ENCODE assay signal across 27 cellular contexts in the genomic region with DNA sequence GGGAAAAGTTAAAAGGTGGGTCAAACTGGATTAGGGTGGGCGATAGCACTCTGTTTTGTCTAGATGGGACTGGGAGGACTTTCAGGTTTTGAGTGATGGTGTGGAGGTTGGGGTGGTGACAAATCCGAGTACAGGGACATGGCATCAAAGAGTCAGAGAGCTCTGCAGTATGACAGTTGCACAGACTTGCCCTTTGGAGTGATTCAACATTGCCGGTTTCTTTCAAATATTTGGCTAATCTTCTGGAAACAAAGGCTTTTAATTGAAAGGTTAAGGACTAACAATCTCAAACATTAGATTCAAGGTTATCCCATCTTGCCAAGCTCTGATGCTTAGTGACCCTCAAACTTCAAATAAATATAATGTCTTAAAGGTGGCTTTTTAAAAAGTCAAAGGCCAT. TPM values are rescaled to one million over a fixed set of nuclear protein-coding genes. Genes with fewer than 3 reads are reported as not detected.
DNase-seq lines count a peak whose midpoint lies in the region; ATAC-seq, FAIRE-seq and TF ChIP-seq lines count a peak whose summit lies in the region.
"Had no signal": no experiment of that assay in that cellular context is flagged by ENCODE, and none has a peak within 500 bp of the region (broad histone marks: within the 10 kb centered on the region; RNA-seq: fewer than 3 reads in every experiment).

No MANE protein-coding gene starts in this region.

- H3K4me1 ChIP-seq in left ventricle myocardium inferior (peaks cover 91% of the 10 kb centered on the region), right atrium auricular region (peaks cover 0 to 36% of the 10 kb centered on the region in 2 donors), mesenchymal stem cell (ENCODE audit: control insufficient read depth, insufficient read depth, low read depth, low read length) (no peaks in the 10 kb centered on the region)

- H2AFZ ChIP-seq in mesenchymal stem cell (ENCODE audit: low read depth, low read length): no peak overlapping the region

- no peaks in the 10 kb centered on the region for H3K27me3 Mint-ChIP-seq in dendritic cell treated with granulocyte-macrophage colony-stimulating factor and Interleukin-4, amounts not matched to agents 40 ng/mL and 50 ng/mL, for 4 days

- peaks cover 51% of the 10 kb centered on the region for H3K36me3 Mint-ChIP-seq in dendritic cell treated with granulocyte-macrophage colony-stimulating factor and Interleukin-4, amounts not matched to agents 40 ng/mL and 50 ng/mL, for 4 days (ENCODE audit: low read depth)
- H3K36me3 Mint-ChIP-seq: activated naive CD8-positive, alpha-beta T cell treated with anti-CD3 and anti-CD28 coated beads, Interleukin-2, amount 10 ng/mL, durations not matched to agents 7 days and 5 days had no signal

- ATAC-seq in GM18909 (IDR thresholded peaks at IDR 0.05; ENCODE audit: poor library complexity, unreplicated experiment) (no peak), HG02973 (IDR thresholded peaks at IDR 0.05; ENCODE audit: unreplicated experiment) (no peak)
- ATAC-seq: activated CD8-positive, alpha-beta T cell treated with anti-CD3 and anti-CD28 coated beads for 36 hours; heart left ventricle; psoas muscle had no signal

- no peaks in the 10 kb centered on the region for H3K79me1 ChIP-seq in mesenchymal stem cell (replicated peaks; ENCODE audit: low read length, poor library complexity, severe bottlenecking)

- TF ChIP-seq POLR2A in H54 (IDR thresholded peaks at IDR 0.05; ENCODE audit: low read depth, low read length): no peak

- peak overlapping the region; percentile 61 for H3K27ac Mint-ChIP-seq in dendritic cell treated with granulocyte-macrophage colony-stimulating factor and Interleukin-4, amounts not matched to agents 40 ng/mL and 50 ng/mL, for 4 days
- H3K27ac Mint-ChIP-seq: activated CD8-positive, alpha-beta T cell treated with anti-CD3 and anti-CD28 coated beads for 36 hours; activated naive CD8-positive, alpha-beta T cell treated with anti-CD3 and anti-CD28 coated beads, Interleukin-2, amount 10 ng/mL, durations not matched to agents 7 days and 5 days; CD4-positive, alpha-beta T cell had no signal

- H3K9ac ChIP-seq in mesenchymal stem cell (ENCODE audit: low read length): peak overlapping the region; percentile 48
- H3K9ac ChIP-seq: KMS-11 had no signal

- peaks cover 47% of the 10 kb centered on the region for H3K4me1 Mint-ChIP-seq in dendritic cell treated with granulocyte-macrophage colony-stimulating factor and Interleukin-4, amounts not matched to agents 40 ng/mL and 50 ng/mL, for 4 days (ENCODE audit: low read depth)
- H3K4me1 Mint-ChIP-seq: activated naive CD8-positive, alpha-beta T cell treated with anti-CD3 and anti-CD28 coated beads, Interleukin-2, amount 10 ng/mL, durations not matched to agents 7 days and 5 days had no signal

- DNase-seq in left ventricle myocardium inferior (no peak), right atrium auricular region (ENCODE audit: low spot score) (no peak), mesenchymal stem cell (no peak), frontal cortex (ENCODE audit: low spot score in 2 of 2) (no peak), H54 (ENCODE audit: insufficient read length, low spot score) (no peak)
- DNase-seq: activated CD8-positive, alpha-beta T cell treated with anti-CD3 and anti-CD28 coated beads for 36 hours; activated naive CD8-positive, alpha-beta T cell treated with anti-CD3 and anti-CD28 coated beads, Interleukin-2, amount 10 ng/mL, durations not matched to agents 7 days and 5 days; CD4-positive, alpha-beta T cell; cerebellar nuclear complex; heart left ventricle; kidney glomerular epithelial cell; NCI-H1436 treated with DMSO at 0.1 percent for 48 hours; NCI-H2107; NCI-H82; psoas muscle; RPMI8226; stimulated activated naive CD4-positive, alpha-beta T cell treated with Interleukin-2 at 50 U/mL for 16 hours; uterus had no signal

- H2BK12ac ChIP-seq in mesenchymal stem cell (ENCODE audit: low read length in 2 of 2): no peak overlapping the region

- TF ChIP-seq CTCF in left ventricle myocardium inferior (IDR thresholded peaks at IDR 0.05; ENCODE audit: borderline replicate concordance): no peak
- no peak for TF ChIP-seq CTCF in right atrium auricular region (IDR thresholded peaks at IDR 0.05)

- H3K4me2 ChIP-seq in mesenchymal stem cell (ENCODE audit: low read length, poor library complexity, severe bottlenecking): no peak overlapping the region
- H3K4me2 ChIP-seq: KMS-11 had no signal

- no peak overlapping the region for H4K8ac ChIP-seq in mesenchymal stem cell (ENCODE audit: low read length)

- no peak overlapping the region for H2BK15ac ChIP-seq in mesenchymal stem cell (ENCODE audit: low read depth, poor library complexity, severe bottlenecking)

- H3K4ac ChIP-seq in mesenchymal stem cell (ENCODE audit: low read depth in 1 of 2, low read length in 2 of 2): no peak overlapping the region

- no peak overlapping the region for H3K4me3 Mint-ChIP-seq in dendritic cell treated with granulocyte-macrophage colony-stimulating factor and Interleukin-4, amounts not matched to agents 40 ng/mL and 50 ng/mL, for 4 days
- H3K4me3 Mint-ChIP-seq: activated CD8-positive, alpha-beta T cell treated with anti-CD3 and anti-CD28 coated beads for 36 hours; activated naive CD8-positive, alpha-beta T cell treated with anti-CD3 and anti-CD28 coated beads, Interleukin-2, amount 10 ng/mL, durations not matched to agents 7 days and 5 days; CD4-positive, alpha-beta T cell had no signal

- no peak overlapping the region for H3K4me3 ChIP-seq in left ventricle myocardium inferior
- H3K4me3 ChIP-seq in right atrium auricular region: no peak overlapping the region
- H3K4me3 ChIP-seq in mesenchymal stem cell (ENCODE audit: insufficient read depth in 1 of 2, low read depth in 1 of 2, low read length in 2 of 2): no peak overlapping the region
- H3K4me3 ChIP-seq: heart left ventricle, lung, psoas muscle, thoracic aorta, uterus had no signal

- H3K14ac ChIP-seq in mesenchymal stem cell (ENCODE audit: low read length in 2 of 2): no peak overlapping the region

- no peaks in the 10 kb centered on the region for H3K9me3 Mint-ChIP-seq in dendritic cell treated with granulocyte-macrophage colony-stimulating factor and Interleukin-4, amounts not matched to agents 40 ng/mL and 50 ng/mL, for 4 days
- H3K9me3 Mint-ChIP-seq: activated CD8-positive, alpha-beta T cell treated with anti-CD3 and anti-CD28 coated beads for 36 hours; activated naive CD8-positive, alpha-beta T cell treated with anti-CD3 and anti-CD28 coated beads, Interleukin-2, amount 10 ng/mL, durations not matched to agents 7 days and 5 days; CD4-positive, alpha-beta T cell had no signal

- H3K27me3 ChIP-seq in left ventricle myocardium inferior (ENCODE audit: low read depth) (no peaks in the 10 kb centered on the region), right atrium auricular region (no peaks in the 10 kb centered on the region), mesenchymal stem cell (ENCODE audit: control insufficient read depth in 1 of 2, insufficient read depth in 1 of 2, low read length in 2 of 2) (no peaks in the 10 kb centered on the region)
- H3K27me3 ChIP-seq: heart left ventricle, uterus had no signal

- H3K9me3 ChIP-seq in left ventricle myocardium inferior (replicated peaks) (no peaks in the 10 kb centered on the region), right atrium auricular region (no peaks in the 10 kb centered on the region), mesenchymal stem cell (ENCODE audit: control insufficient read depth, low read length) (no peaks in the 10 kb centered on the region)
- H3K9me3 ChIP-seq: heart left ventricle, psoas muscle, thoracic aorta, uterus had no signal

- intact Hi-C loops in left ventricle myocardium inferior (cut with micrococcal nuclease): no loop called here
- intact Hi-C loops in dendritic cell treated with granulocyte-macrophage colony-stimulating factor and Interleukin-4, amounts not matched to agents 40 ng/mL and 50 ng/mL, for 4 days (cut with micrococcal nuclease): no loop called here

- no peak overlapping the region for H4K91ac ChIP-seq in mesenchymal stem cell (ENCODE audit: low read length)

- no peak for FAIRE-seq in frontal cortex (lab: Jason Lieb, UNC)
- no peak for FAIRE-seq in H54 (lab: Jason Lieb, UNC)

- H3K18ac ChIP-seq in mesenchymal stem cell (ENCODE audit: low read depth in 1 of 2, low read length in 2 of 2): no peak overlapping the region

- peaks cover 3% of the 10 kb centered on the region for H3K36me3 ChIP-seq in left ventricle myocardium inferior
- no peaks in the 10 kb centered on the region for H3K36me3 ChIP-seq in right atrium auricular region
- H3K36me3 ChIP-seq in mesenchymal stem cell (ENCODE audit: control insufficient read depth in 1 of 2, insufficient read depth in 2 of 2, low read depth in 1 of 2, low read length in 2 of 2): peaks cover 3 to 90% of the 10 kb centered on the region in 2 experiments
- H3K36me3 ChIP-seq: thoracic aorta, uterus had no signal

- H2BK120ac ChIP-seq in mesenchymal stem cell (ENCODE audit: low read depth, low read length): no peak overlapping the region

- H2AK5ac ChIP-seq in mesenchymal stem cell (ENCODE audit: low read length, severe bottlenecking): no peak overlapping the region

- no peak overlapping the region for H2BK5ac ChIP-seq in mesenchymal stem cell (ENCODE audit: low read depth, low read length, poor library complexity, severe bottlenecking)

- H3K23ac ChIP-seq in mesenchymal stem cell (ENCODE audit: low read length in 2 of 2): no peak overlapping the region

- WGBS in mesenchymal stem cell: 99% methylated on average over 2 of the region's 3 CpGs

- H3K27ac ChIP-seq in left ventricle myocardium inferior (replicated peaks): peak overlapping the region; percentile 52
- no peak overlapping the region for H3K27ac ChIP-seq in right atrium auricular region
- H3K27ac ChIP-seq in mesenchymal stem cell (ENCODE audit: low read length, poor library complexity, severe bottlenecking): no peak overlapping the region
- H3K27ac ChIP-seq: KMS-11, psoas muscle had no signal

RNA-seq across cellular contexts. Expression of a gene that starts 11.8 kb away (rescaled TPM):
- 28.5 TPM for total RNA-seq in left ventricle myocardium inferior
- 10 to 100 TPM; 17.5 to 29.2 TPM for total RNA-seq in right atrium auricular region
- polyA plus RNA-seq in mesenchymal stem cell (2013, experiment 1 of 2): 87.8 TPM
- polyA plus RNA-seq in mesenchymal stem cell (2013, experiment 2 of 2): 86.6 TPM
- total RNA-seq in frontal cortex: 8.6 TPM
- total RNA-seq: T-helper 1 cell treated with Interleukin-12 subunit alpha and Interleukin-12 subunit beta and Interleukin-4 antibody, amounts not matched to agents 30 ng/mL and 1 ng/mL, for 36 hours had no signal

RNA-seq across cellular contexts. Expression of a gene that starts 48.7 kb away (rescaled TPM):
- total RNA-seq in left ventricle myocardium inferior (not detected), right atrium auricular region (not detected), frontal cortex (under 0.01 TPM)
- not detected for polyA plus RNA-seq in mesenchymal stem cell (2013, experiment 1 of 2)
- not detected for polyA plus RNA-seq in mesenchymal stem cell (2013, experiment 2 of 2)
- total RNA-seq: A172; activated CD8-positive, alpha-beta T cell treated with anti-CD3 and anti-CD28 coated beads for 36 hours; activated naive CD8-positive, alpha-beta T cell treated with anti-CD3 and anti-CD28 coated beads, Interleukin-2, amount 10 ng/mL, durations not matched to agents 7 days and 5 days; CD4-positive, alpha-beta T cell; H4; T-helper 1 cell treated with Interleukin-12 subunit alpha and Interleukin-12 subunit beta and Interleukin-4 antibody, amounts not matched to agents 30 ng/mL and 1 ng/mL, for 36 hours; thoracic aorta; uterus had no signal
- polyA plus RNA-seq: psoas muscle had no signal
